Comparison of ENCODE assay signal across 25 cellular contexts in genomic region chr16:12082207-12082606, GRCh38.
DNase-seq lines count a peak whose midpoint lies in the region; ATAC-seq lines count a peak whose summit lies in the region.
"Had no signal": no experiment of that assay in that cellular context is flagged by ENCODE, and none has a peak within 500 bp of the region (broad histone marks: within the 10 kb centered on the region; RNA-seq: fewer than 3 reads in every experiment).

No MANE protein-coding gene starts in this region.

- peaks cover 0 to 3% (median 0%) of the 10 kb centered on the region in 3 donors for H3K27me3 Mint-ChIP-seq in immature natural killer cell (ENCODE audit: low read depth in 3 of 3)

- no peaks in the 10 kb centered on the region for H3K9me3 Mint-ChIP-seq in immature natural killer cell
- H3K9me3 Mint-ChIP-seq: nephron progenitor cell had no signal

- no peak overlapping the region for H3K4me3 Mint-ChIP-seq in immature natural killer cell
- H3K4me3 Mint-ChIP-seq: nephron progenitor cell had no signal

- peaks cover 0 to 5% (median 0%) of the 10 kb centered on the region in 3 donors for H3K36me3 Mint-ChIP-seq in immature natural killer cell

- WGBS in aorta, 2 donors = 82 to 89% methylated on average over 10 of the region's 10 CpGs

- H3K36me3 ChIP-seq in aorta (ENCODE audit: control insufficient read depth in 1 of 2, insufficient read depth in 2 of 2, low read length in 1 of 2) = peaks cover 6 to 8% of the 10 kb centered on the region in 2 donors
- H3K36me3 ChIP-seq: breast epithelium, SJSA1 had no signal

- H3K27me3 ChIP-seq in aorta (ENCODE audit: control insufficient read depth in 1 of 2, insufficient read depth in 2 of 2, low read length in 1 of 2) = no peaks in the 10 kb centered on the region
- H3K27me3 ChIP-seq: breast epithelium, SJSA1, testis had no signal

- intact Hi-C loops in aorta (cut with DNase I) = no loop called here

- peak; percentile 28 for DNase-seq in stimulated activated CD4-positive, alpha-beta T cell treated with anti-CD3 and anti-CD28 coated beads, Interleukin-1b, Interleukin-23, amount 100 ng/mL, for 48 hours
- DNase-seq in stimulated activated CD4-positive, alpha-beta T cell treated with anti-CD3 and anti-CD28 coated beads, Interleukin-2, amount 100 ng/mL, for 48 hours = no peak
- DNase-seq in activated CD4-positive, CD25-positive, alpha-beta regulatory T cell treated with anti-CD3 and anti-CD28 coated beads, Interleukin-2, amount 50 U/mL, for 72 hours = peak; percentile 29
- DNase-seq in immature natural killer cell (no peak), aorta (peak; percentile 29 to 35), islet precursor cell (no peak)
- DNase-seq: activated CD8-positive, alpha-beta memory T cell treated with anti-CD3 and anti-CD28 coated beads for 24 hours; Calu3; dermis blood vessel endothelial cell; foreskin fibroblast; hypothalamus; KG1; NCI-H1092 treated with DMSO at 0.1 percent for 48 hours; NCI-H2107; nephron progenitor cell; PC-9; stimulated activated CD8-positive, alpha-beta memory T cell treated with anti-CD3 and anti-CD28 coated beads, Interleukin-4, amount 100 ng/mL, for 48 hours; T1000; testis had no signal

- ATAC-seq in aorta (ENCODE audit: low FRiP score) = no peak
- no peak for ATAC-seq in HG03432 (IDR thresholded peaks at IDR 0.05; ENCODE audit: unreplicated experiment)
- no peak for ATAC-seq in HG03442 (IDR thresholded peaks at IDR 0.05; ENCODE audit: unreplicated experiment)
- ATAC-seq: psoas muscle had no signal

- no peaks in the 10 kb centered on the region for H3K4me1 ChIP-seq in aorta (ENCODE audit: control insufficient read depth in 1 of 2, insufficient read depth in 2 of 2, low read length in 2 of 2)
- H3K4me1 ChIP-seq: breast epithelium, psoas muscle, testis had no signal

- H3K4me1 Mint-ChIP-seq in immature natural killer cell = peaks cover 36 to 46% of the 10 kb centered on the region in 2 donors

- H3K27ac ChIP-seq in aorta (ENCODE audit: low read depth in 1 of 2, low read length in 2 of 2) = no peak overlapping the region
- H3K27ac ChIP-seq: breast epithelium, PC-9, psoas muscle, SJSA1, testis had no signal

- H3K9me3 ChIP-seq in aorta (ENCODE audit: control insufficient read depth, low read length) = no peaks in the 10 kb centered on the region
- H3K9me3 ChIP-seq: breast epithelium, psoas muscle, SJSA1, testis had no signal

- no peak overlapping the region for H3K4me3 ChIP-seq in aorta (ENCODE audit: low read length in 2 of 2)
- H3K4me3 ChIP-seq: breast epithelium, PC-9, psoas muscle, SJSA1, smooth muscle cell, testis had no signal

- peak overlapping the region in 5 of 6 donors; percentile 43 to 87 (median 81) for H3K27ac Mint-ChIP-seq in immature natural killer cell

Comparison
In these comparisons a context has a peak if more than half of its experiments do, and no peak if none do; other contexts are left out.
1. DNase-seq: peak in stimulated activated CD4-positive, alpha-beta T cell treated with anti-CD3 and anti-CD28 coated beads, Interleukin-1b, Interleukin-23, amount 100 ng/mL, for 48 hours (single experiment), activated CD4-positive, CD25-positive, alpha-beta regulatory T cell treated with anti-CD3 and anti-CD28 coated beads, Interleukin-2, amount 50 U/mL, for 72 hours (single experiment) and aorta (2 of 2); none in stimulated activated CD4-positive, alpha-beta T cell treated with anti-CD3 and anti-CD28 coated beads, Interleukin-2, amount 100 ng/mL, for 48 hours (0 of 2), immature natural killer cell (0 of 3) and islet precursor cell (single experiment).